In genomic region chr16:15451098-15451731, GRCh38 we compare ENCODE assay signal across 22 cellular contexts. TPM values are rescaled to one million over a fixed set of nuclear protein-coding genes. Genes with fewer than 3 reads are reported as not detected.
"Had no signal": no experiment of that assay in that cellular context is flagged by ENCODE, and none has a peak within 500 bp of the region (broad histone marks: within the 10 kb centered on the region; RNA-seq: fewer than 3 reads in every experiment).

No MANE protein-coding gene starts in this region.

- H3K4me1 Mint-ChIP-seq: mesothelial cell of epicardium, naive B cell had no signal

- FAIRE-seq: endothelial cell of umbilical vein, islet of Langerhans, keratinocyte had no signal

- H3K27me3 ChIP-seq: colonic mucosa, esophagus muscularis mucosa, gastrocnemius medialis, heart right ventricle had no signal

- H3K27ac ChIP-seq: colonic mucosa, gastrocnemius medialis, heart right ventricle, left ventricle myocardium inferior, lower lobe of right lung had no signal

- H3K36me3 ChIP-seq: colonic mucosa, gastrocnemius medialis, heart right ventricle, left ventricle myocardium inferior, lower lobe of right lung had no signal

- H3K9me3 Mint-ChIP-seq: dendritic cell treated with granulocyte-macrophage colony-stimulating factor and Interleukin-4, amounts not matched to agents 40 ng/mL and 50 ng/mL, for 4 days; mesothelial cell of epicardium; naive B cell had no signal

- DNase-seq: cortex of kidney; effector memory CD4-positive, alpha-beta T cell; foreskin fibroblast; foreskin melanocyte; glutamatergic neuron; heart right ventricle; hippocampal formation; lower lobe of right lung; mesenchymal stem cell; naive B cell had no signal

- H3K4me1 ChIP-seq: colonic mucosa, esophagus muscularis mucosa, heart right ventricle, left ventricle myocardium inferior, lower lobe of right lung had no signal

- H3K9me3 ChIP-seq: colonic mucosa, esophagus muscularis mucosa, gastrocnemius medialis, heart right ventricle, left ventricle myocardium inferior, lower lobe of right lung, mucosa of descending colon had no signal

- H3K4me3 ChIP-seq: colonic mucosa, esophagus muscularis mucosa, gastrocnemius medialis, heart right ventricle, left ventricle myocardium inferior, lower lobe of right lung, mucosa of descending colon had no signal

- ATAC-seq: heart right ventricle, left cardiac atrium, lower lobe of right lung, mucosa of descending colon had no signal

- H3K36me3 Mint-ChIP-seq: mesothelial cell of epicardium had no signal

- H3K27ac Mint-ChIP-seq: dendritic cell treated with granulocyte-macrophage colony-stimulating factor and Interleukin-4, amounts not matched to agents 40 ng/mL and 50 ng/mL, for 4 days; mesothelial cell of epicardium had no signal

- H3K4me3 Mint-ChIP-seq: dendritic cell treated with granulocyte-macrophage colony-stimulating factor and Interleukin-4, amounts not matched to agents 40 ng/mL and 50 ng/mL, for 4 days; mesothelial cell of epicardium; naive B cell had no signal

RNA-seq across cellular contexts. Expression of gene MPV17L, which starts 55.7 kb away (rescaled TPM):
- total RNA-seq: myocyte had no signal
